ENCODE assay signal across 9 cellular contexts in the genomic region with DNA sequence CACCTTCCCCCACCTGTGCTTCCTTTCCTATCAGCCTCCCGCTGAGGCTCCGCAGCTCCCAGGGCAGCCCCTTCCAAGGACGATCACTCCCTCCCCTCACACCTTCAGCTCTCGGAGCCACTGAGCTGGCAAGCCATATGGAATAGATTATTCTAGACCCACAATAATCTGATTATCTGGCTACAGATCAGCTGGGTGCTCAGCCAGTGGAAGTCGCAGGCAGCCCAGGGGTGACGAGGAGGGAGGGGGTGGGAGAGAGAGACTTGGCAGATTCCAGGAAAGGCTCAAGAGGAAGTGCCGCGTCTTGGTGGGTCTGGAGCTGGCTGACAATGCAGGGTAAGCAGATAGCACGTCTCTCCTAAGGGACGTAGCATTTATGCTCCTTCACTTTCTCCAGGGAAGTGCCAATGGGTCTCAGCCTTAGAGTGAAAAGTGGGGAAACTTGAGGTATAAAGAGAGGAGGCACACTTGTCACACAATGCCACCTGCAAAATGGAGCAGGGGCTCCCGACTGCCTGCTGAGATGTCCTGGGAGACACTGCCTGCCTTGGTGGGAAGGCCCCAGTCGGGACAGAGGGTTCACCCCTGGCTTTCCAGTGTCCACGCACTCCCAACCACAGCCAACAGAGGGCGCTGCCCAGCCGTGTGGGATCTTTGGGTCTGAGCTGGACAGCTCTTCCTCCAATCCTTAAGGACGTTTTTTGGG. TPM values are rescaled to one million over a fixed set of nuclear protein-coding genes. Genes with fewer than 3 reads are reported as not detected.
DNase-seq lines count a peak whose midpoint lies in the region; FAIRE-seq and TF ChIP-seq lines count a peak whose summit lies in the region.
"Had no signal": no experiment of that assay in that cellular context is flagged by ENCODE, and none has a peak within 500 bp of the region (broad histone marks: within the 10 kb centered on the region; RNA-seq: fewer than 3 reads in every experiment).

No MANE protein-coding gene starts in this region.

- peaks cover 3% of the 10 kb centered on the region for H3K4me1 ChIP-seq in SJSA1 (replicated peaks)
- no peaks in the 10 kb centered on the region for H3K4me1 ChIP-seq in parathyroid adenoma

- H3K4me2 ChIP-seq in parathyroid adenoma (ENCODE audit: low read length), result no peak overlapping the region

- no peak overlapping the region for H2AFZ ChIP-seq in parathyroid adenoma

- DNase-seq in SHP77 (lab: John Stamatoyannopoulos, UW) (peak; percentile 50 to 59), SHP77 treated with DMSO at 0.1 percent for 48 hours (lab: John Stamatoyannopoulos, UW) (no peak), HTR-8/SVneo (ENCODE audit: insufficient read length, low spot score) (peak; percentile 86), SJSA1 (ENCODE audit: low read depth in 1 of 2, low spot score in 2 of 2) (peak; percentile 71 to 79), glomerular visceral epithelial cell (ENCODE audit: extremely low spot score) (peak; percentile 79), urothelium cell line (ENCODE audit: low spot score) (peak; percentile 89)
- peak; percentile 52 for DNase-seq in activated gamma-delta T cell treated with anti-CD3 and anti-CD28 coated beads, Interleukin-2, amount 50 U/mL, for 16 hours (ENCODE audit: low read depth)

- H3K9me3 ChIP-seq in SJSA1 (replicated peaks), result no peaks in the 10 kb centered on the region
- no peaks in the 10 kb centered on the region for H3K9me3 ChIP-seq in parathyroid adenoma (ENCODE audit: control insufficient read depth, low read length)

- no peak overlapping the region for H3K27ac ChIP-seq in SJSA1
- no peak overlapping the region for H3K27ac ChIP-seq in parathyroid adenoma

- H3K27me3 ChIP-seq in SJSA1 (replicated peaks) (no peaks in the 10 kb centered on the region), parathyroid adenoma (ENCODE audit: control insufficient read depth, insufficient read depth, low read length) (no peaks in the 10 kb centered on the region)

- H3K4me3 ChIP-seq in SJSA1, result no peak overlapping the region
- H3K4me3 ChIP-seq in parathyroid adenoma (ENCODE audit: low read depth, low read length), result no peak overlapping the region

- peak; percentile 83 for TF ChIP-seq CTCF in parathyroid adenoma (IDR thresholded peaks at IDR 0.05)

- no peaks in the 10 kb centered on the region for H3K36me3 ChIP-seq in SJSA1
- H3K36me3 ChIP-seq in parathyroid adenoma (ENCODE audit: control insufficient read depth, insufficient read depth, low read length), result no peaks in the 10 kb centered on the region

- no peak overlapping the region for H3K9ac ChIP-seq in parathyroid adenoma

- FAIRE-seq in HTR-8/SVneo (lab: Jason Lieb, UNC) (no peak), urothelium cell line (lab: Jason Lieb, UNC) (no peak)

- no peaks in the 10 kb centered on the region for H3K79me2 ChIP-seq in parathyroid adenoma

RNA-seq across cellular contexts. Expression of a gene that starts 9.4 kb away (rescaled TPM):
- 0.26 TPM in 1 of 2 replicates, not detected in the other for total RNA-seq in SJSA1 (2014; rRNA removed; shearing (Covaris generic))
- total RNA-seq: urinary bladder had no signal

RNA-seq across cellular contexts. Expression of a gene that starts 15.7 kb away (rescaled TPM):
- total RNA-seq in SJSA1 (2014; rRNA removed; shearing (Covaris generic)), result not detected in 2 replicates
- total RNA-seq: urinary bladder had no signal

RNA-seq across cellular contexts. Expression of a gene that starts 54.2 kb away (rescaled TPM):
- total RNA-seq in SJSA1 (2014; rRNA removed; shearing (Covaris generic)), result 3.2 and 5.1 TPM in 2 replicates
